Comparison of ENCODE assay signal across 19 cellular contexts in the genomic region with DNA sequence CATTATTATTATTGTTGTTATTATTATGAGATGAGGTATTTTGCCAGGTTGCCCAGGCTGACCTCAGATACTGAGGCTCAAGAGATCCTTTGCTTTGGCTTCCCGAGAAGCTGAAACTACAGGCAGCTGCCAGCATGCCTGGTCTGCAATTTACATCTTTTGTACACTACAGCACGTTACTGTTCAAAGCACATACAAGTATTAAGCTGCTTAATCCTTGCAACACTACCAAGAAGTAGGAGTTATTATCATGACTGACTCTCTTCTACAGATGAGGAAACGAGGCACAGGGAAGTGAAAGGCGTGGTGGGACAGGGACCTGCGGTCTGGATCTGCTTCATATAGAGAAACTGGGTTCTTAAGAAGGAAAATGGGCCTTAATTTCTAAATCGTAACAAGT. TPM values are rescaled to one million over a fixed set of nuclear protein-coding genes. Genes with fewer than 3 reads are reported as not detected.
DNase-seq lines count a peak whose midpoint lies in the region; ATAC-seq and TF ChIP-seq lines count a peak whose summit lies in the region.
"Had no signal": no experiment of that assay in that cellular context is flagged by ENCODE, and none has a peak within 500 bp of the region (broad histone marks: within the 10 kb centered on the region; RNA-seq: fewer than 3 reads in every experiment).

No MANE protein-coding gene starts in this region.

- in situ Hi-C loops in mammary epithelial cell (cut with MboI; ENCODE audit: low sequenced_read_pairs in 2 of 2): no loop called here

- WGBS in mammary epithelial cell (ENCODE audit: low coverage, missing lambda C conversion rate): 52% methylated on average over 6 of the region's 6 CpGs

- H3K9me3 ChIP-seq in mammary epithelial cell (replicated peaks; ENCODE audit: insufficient read depth, low read length) (no peaks in the 10 kb centered on the region), MM.1S (replicated peaks; ENCODE audit: insufficient read depth, low read length) (no peaks in the 10 kb centered on the region)
- no peaks in the 10 kb centered on the region for H3K9me3 ChIP-seq in naive thymus-derived CD4-positive, alpha-beta T cell (ENCODE audit: control insufficient read depth in 2 of 3, low read length in 3 of 3)

- H4K20me1 ChIP-seq in mammary epithelial cell (ENCODE audit: insufficient read depth, low read length) (no peaks in the 10 kb centered on the region), MM.1S (ENCODE audit: insufficient read depth, low read length) (no peaks in the 10 kb centered on the region)

- H3K4me2 ChIP-seq in mammary epithelial cell (ENCODE audit: insufficient read depth, low read depth, low read length): peak overlapping the region; percentile 23
- no peak overlapping the region for H3K4me2 ChIP-seq in MM.1S (ENCODE audit: low read depth, low read length)

- peaks cover 37 to 53% (median 49%) of the 10 kb centered on the region in 5 donors for H3K27me3 Mint-ChIP-seq in naive thymus-derived CD4-positive, alpha-beta T cell
- H3K27me3 Mint-ChIP-seq: CD4-positive, CD25-positive, alpha-beta regulatory T cell had no signal

- peak overlapping the region; percentile 43 for H3K9ac ChIP-seq in mammary epithelial cell (ENCODE audit: insufficient read depth, low read length)
- no peak overlapping the region for H3K9ac ChIP-seq in MM.1S (ENCODE audit: low read length)

- TF ChIP-seq CTCF in mammary epithelial cell (conservative IDR thresholded peaks at IDR 0.05 in 1 of 2, IDR thresholded peaks at IDR 0.05 in 1 of 2; ENCODE audit: extremely low read depth in 1 of 2, insufficient read depth in 1 of 2, low read depth in 1 of 2, low read length in 2 of 2) (no peak), MM.1S (IDR thresholded peaks at IDR 0.05; ENCODE audit: low read length) (no peak)

- TSS peak; percentile 52 for BruUV-seq in mammary epithelial cell (replicated peaks; lab: Mats Ljungman, UMichigan)

- dilution Hi-C loops in mammary epithelial cell (cut with HindIII; ENCODE audit: low sequenced_read_pairs): no loop called here

- no peak overlapping the region for H3K4me3 ChIP-seq in mammary epithelial cell (replicated peaks in 1 of 3; ENCODE audit: insufficient read depth in 1 of 3, low read depth in 2 of 3, low read length in 3 of 3)
- H3K4me3 ChIP-seq in naive thymus-derived CD4-positive, alpha-beta T cell (ENCODE audit: low read length): no peak overlapping the region
- no peak overlapping the region for H3K4me3 ChIP-seq in MM.1S (ENCODE audit: low read length)

- H3K36me3 Mint-ChIP-seq in naive thymus-derived CD4-positive, alpha-beta T cell: peaks cover 0 to 4% (median 0%) of the 10 kb centered on the region in 5 donors
- H3K36me3 Mint-ChIP-seq: activated naive CD8-positive, alpha-beta T cell; CD4-positive, CD25-positive, alpha-beta regulatory T cell had no signal

- intact Hi-C loops in mammary epithelial cell (cut with micrococcal nuclease): no loop called here
- intact Hi-C loops in naive thymus-derived CD4-positive, alpha-beta T cell (cut with micrococcal nuclease): no loop called here

- H3K27me3 ChIP-seq in mammary epithelial cell (ENCODE audit: insufficient read depth, low read length) (no peaks in the 10 kb centered on the region), MM.1S (replicated peaks; ENCODE audit: insufficient read depth, low read length) (no peaks in the 10 kb centered on the region)
- no peaks in the 10 kb centered on the region for H3K27me3 ChIP-seq in naive thymus-derived CD4-positive, alpha-beta T cell (ENCODE audit: control insufficient read depth in 2 of 2, insufficient read depth in 2 of 2, low read length in 2 of 2)

- H3K4me1 ChIP-seq in mammary epithelial cell (ENCODE audit: insufficient read depth, low read length) (peaks cover 50% of the 10 kb centered on the region), MM.1S (ENCODE audit: low read length) (no peaks in the 10 kb centered on the region)
- no peaks in the 10 kb centered on the region for H3K4me1 ChIP-seq in naive thymus-derived CD4-positive, alpha-beta T cell (ENCODE audit: control insufficient read depth in 2 of 2, insufficient read depth in 2 of 2, low read length in 2 of 2)

- no peak overlapping the region for H2AFZ ChIP-seq in mammary epithelial cell (ENCODE audit: low read depth, low read length)
- H2AFZ ChIP-seq in MM.1S (ENCODE audit: low read length): no peak overlapping the region

- H3K4me1 Mint-ChIP-seq in naive thymus-derived CD4-positive, alpha-beta T cell: peaks cover 0 to 2% (median 0%) of the 10 kb centered on the region in 7 donors
- H3K4me1 Mint-ChIP-seq: activated CD4-positive, alpha-beta T cell treated with anti-CD3 and anti-CD28 coated beads for 36 hours; central memory CD8-positive, alpha-beta T cell had no signal

- H3K36me3 ChIP-seq in mammary epithelial cell (ENCODE audit: insufficient read depth, low read length) (no peaks in the 10 kb centered on the region), MM.1S (replicated peaks; ENCODE audit: insufficient read depth, low read length) (no peaks in the 10 kb centered on the region)
- no peaks in the 10 kb centered on the region for H3K36me3 ChIP-seq in naive thymus-derived CD4-positive, alpha-beta T cell (ENCODE audit: control insufficient read depth in 2 of 3, insufficient read depth in 3 of 3, low read length in 3 of 3)

- peak in 2 of 3 experiments; percentile 17 to 59 for DNase-seq in NCI-H1417 (lab: John Stamatoyannopoulos, UW)
- no peak for DNase-seq in NCI-H1417 treated with DMSO at 0.1 percent for 48 hours (lab: John Stamatoyannopoulos, UW)
- peak; percentile 92 for DNase-seq in MV-4-11 (lab: John Stamatoyannopoulos, UW)
- DNase-seq in mammary epithelial cell: peak; percentile 33
- DNase-seq in naive thymus-derived CD4-positive, alpha-beta T cell: no peak
- no peak for DNase-seq in activated T-cell treated with anti-CD3 and anti-CD28 coated beads, Interleukin-2, amount 50 U/mL, for 48 hours
- no peak for DNase-seq in MM.1S
- DNase-seq: activated CD4-positive, alpha-beta T cell treated with anti-CD3 and anti-CD28 coated beads for 36 hours; CD4-positive, CD25-positive, alpha-beta regulatory T cell; endodermal cell; GOT3; NCI-H1048; NCI-H345; substantia nigra had no signal

- CTCF ChIA-PET in mammary epithelial cell (lab: Charles Lee; ENCODE audit: low non-redundant PET): no interaction called here
- CTCF ChIA-PET in naive thymus-derived CD4-positive, alpha-beta T cell (lab: Charles Lee): no interaction called here

- H3F3A ChIP-seq in MM.1S (ENCODE audit: insufficient read depth, low read length): no peaks in the 10 kb centered on the region

- POLR2A ChIA-PET in naive thymus-derived CD4-positive, alpha-beta T cell (lab: Charles Lee): no interaction called here

- peaks cover 0 to 1% (median 0%) of the 10 kb centered on the region in 11 donors for H3K9me3 Mint-ChIP-seq in naive thymus-derived CD4-positive, alpha-beta T cell
- H3K9me3 Mint-ChIP-seq: CD4-positive, CD25-positive, alpha-beta regulatory T cell; central memory CD8-positive, alpha-beta T cell; endodermal cell; T-helper 1 cell treated with Interleukin-12 subunit alpha and Interleukin-12 subunit beta and Interleukin-4 antibody, amounts not matched to agents 30 μg/mL and 1 μg/mL, for 36 hours had no signal

- H3K27ac ChIP-seq in mammary epithelial cell (ENCODE audit: insufficient read depth, low read depth, low read length) (peak overlapping the region; percentile 96), MM.1S (ENCODE audit: low read length) (no peak overlapping the region)
- no peak overlapping the region for H3K27ac ChIP-seq in naive thymus-derived CD4-positive, alpha-beta T cell (ENCODE audit: low read depth, low read length)
- H3K27ac ChIP-seq: 22Rv1 had no signal

- no peak overlapping the region for H3K27ac Mint-ChIP-seq in naive thymus-derived CD4-positive, alpha-beta T cell
- H3K27ac Mint-ChIP-seq: activated CD4-positive, alpha-beta T cell treated with anti-CD3 and anti-CD28 coated beads for 36 hours; activated naive CD8-positive, alpha-beta T cell; CD4-positive, CD25-positive, alpha-beta regulatory T cell; endodermal cell; T-helper 1 cell treated with Interleukin-12 subunit alpha and Interleukin-12 subunit beta and Interleukin-4 antibody, amounts not matched to agents 30 μg/mL and 1 μg/mL, for 36 hours had no signal

- peak; percentile 44 for ATAC-seq in naive thymus-derived CD4-positive, alpha-beta T cell
- ATAC-seq in GM18511 (IDR thresholded peaks at IDR 0.05; ENCODE audit: unreplicated experiment): no peak
- ATAC-seq: activated CD4-positive, alpha-beta T cell treated with anti-CD3 and anti-CD28 coated beads for 36 hours had no signal

- no peaks in the 10 kb centered on the region for H3K9me2 ChIP-seq in MM.1S (replicated peaks; ENCODE audit: insufficient read depth, low read length)

- no peak overlapping the region for H3K4me3 Mint-ChIP-seq in naive thymus-derived CD4-positive, alpha-beta T cell
- H3K4me3 Mint-ChIP-seq: activated CD4-positive, alpha-beta T cell treated with anti-CD3 and anti-CD28 coated beads for 36 hours; activated naive CD8-positive, alpha-beta T cell; CD4-positive, CD25-positive, alpha-beta regulatory T cell; central memory CD8-positive, alpha-beta T cell; endodermal cell; T-helper 1 cell treated with Interleukin-12 subunit alpha and Interleukin-12 subunit beta and Interleukin-4 antibody, amounts not matched to agents 30 μg/mL and 1 μg/mL, for 36 hours had no signal

- no peaks in the 10 kb centered on the region for H3K79me2 ChIP-seq in mammary epithelial cell (ENCODE audit: insufficient read depth, low read length)
- no peaks in the 10 kb centered on the region for H3K79me2 ChIP-seq in MM.1S (ENCODE audit: low read length)

RNA-seq across cellular contexts. Expression of a gene that starts 11.6 kb away (rescaled TPM):
- total RNA-seq in mammary epithelial cell: under 1 TPM; 0.12 to 0.83 TPM
- 0.26 TPM for polyA plus RNA-seq in mammary epithelial cell
- polyA minus RNA-seq in mammary epithelial cell: not detected
- 1 to 10 TPM in 1 of 5 experiments, under 1 TPM in 1, not detected in 3; 0.24 to 1.3 TPM for total RNA-seq in naive thymus-derived CD4-positive, alpha-beta T cell
- polyA plus RNA-seq in naive thymus-derived CD4-positive, alpha-beta T cell: not detected
- total RNA-seq: endodermal cell had no signal
- polyA plus RNA-seq: CD4-positive, CD25-positive, alpha-beta regulatory T cell had no signal

Comparison
In these comparisons a context has a peak if more than half of its experiments do, and no peak if none do; other contexts are left out.
1. DNase-seq: peak in NCI-H1417 (2 of 3), MV-4-11 (single experiment) and mammary epithelial cell (single experiment); none in NCI-H1417 treated with DMSO at 0.1 percent for 48 hours (single experiment), naive thymus-derived CD4-positive, alpha-beta T cell (0 of 9), activated T-cell treated with anti-CD3 and anti-CD28 coated beads, Interleukin-2, amount 50 U/mL, for 48 hours (0 of 2) and MM.1S (single experiment).